In the genomic region with DNA sequence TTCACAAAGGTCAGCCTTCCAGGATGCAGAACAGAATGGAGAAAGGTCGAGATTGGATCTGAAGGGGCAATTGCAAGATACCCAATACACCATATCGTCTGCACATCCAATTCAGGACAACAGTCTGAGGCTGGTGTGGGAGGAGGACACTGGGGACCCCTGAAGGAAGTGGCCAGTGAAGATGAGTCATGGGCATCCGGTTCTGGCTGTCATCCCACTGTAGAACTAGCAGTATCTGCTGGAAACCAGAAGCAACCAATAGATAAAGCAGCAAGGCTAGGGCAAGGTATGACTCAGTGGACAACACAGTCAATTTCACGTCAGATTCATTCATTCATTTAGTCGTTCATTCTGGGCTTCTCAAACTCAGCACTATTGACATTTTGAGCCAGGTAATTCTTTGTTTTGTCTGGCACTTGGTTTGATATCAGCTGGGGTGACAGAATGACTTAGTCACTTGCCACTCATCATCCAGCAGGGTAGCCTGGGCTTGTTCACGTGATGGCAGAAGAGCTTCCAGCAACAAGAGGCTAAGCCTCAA, we compare ENCODE assay signal across 1 cellular context.
TF ChIP-seq lines count a peak whose summit lies in the region.

No MANE protein-coding gene starts in this region.

TF ChIP-seq in K562, 482 proteins besides CTCF, POLR2A, EP300 and RAD21 (continued from another document and continues in another):
- TF ChIP-seq FOXP1 (CRISPR knock-in tag; IDR thresholded peaks at IDR 0.05) (no peak), FOXK2 (conservative IDR thresholded peaks at IDR 0.05 in 1 of 2, IDR thresholded peaks at IDR 0.05 in 1 of 2; ENCODE audit: low read depth in 2 of 2) (peak; percentile 41 to 54; a peak in 1 of 4 replicates), ZNF174 (CRISPR knock-in tag; IDR thresholded peaks at IDR 0.05) (no peak), POLR2AphosphoS5 (IDR thresholded peaks at IDR 0.05; ENCODE audit: control insufficient read depth, insufficient read depth, low read depth, low read length) (peak; percentile 68), XRCC4 (IDR thresholded peaks at IDR 0.05; ENCODE audit: extremely low read depth, insufficient read depth, insufficient read length) (no peak), USF1 (CRISPR knock-in tag; IDR thresholded peaks at IDR 0.05) (peak; percentile 73), POLR3A (IDR thresholded peaks at IDR 0.05; ENCODE audit: borderline replicate concordance, extremely low read depth, insufficient read depth, insufficient read length) (no peak), ZKSCAN3 (CRISPR knock-in tag; IDR thresholded peaks at IDR 0.05) (no peak), CREB1 (IDR thresholded peaks at IDR 0.05) (peak; percentile 35; the same call in 1 of the 2 replicates), CREB1 (CRISPR knock-in tag; IDR thresholded peaks at IDR 0.05) (peak; percentile 61; the same call in 1 of the 2 replicates), ZNF41 (CRISPR knock-in tag; conservative IDR thresholded peaks at IDR 0.05) (no peak), MBD2 (IDR thresholded peaks at IDR 0.05; ENCODE audit: borderline replicate concordance, low read depth) (peak; percentile 64; the same call in 1 of the 2 replicates), CUX1 (CRISPR knock-in tag; IDR thresholded peaks at IDR 0.05) (no peak), RBM34 (IDR thresholded peaks at IDR 0.05; ENCODE audit: borderline replicate concordance, insufficient read depth, low read length) (no peak), MEF2D (tag; conservative IDR thresholded peaks at IDR 0.05; ENCODE audit: low read depth) (peak; percentile 56; the same call in 1 of the 2 replicates), SMARCA4 (IDR thresholded peaks at IDR 0.05) (peak; percentile 98), RUNX1 (IDR thresholded peaks at IDR 0.05; ENCODE audit: low read depth) (no peak), SAFB2 (IDR thresholded peaks at IDR 0.05; ENCODE audit: borderline replicate concordance, low read depth, low read length, severe bottlenecking) (no peak), RFX5 (IDR thresholded peaks at IDR 0.05; ENCODE audit: low read depth, low read length) (0 out of 2 replicates have a peak, but pooled peaks have one; percentile 38), ZNF24 (IDR thresholded peaks at IDR 0.05) (peak; percentile 99), ARID1B (IDR thresholded peaks at IDR 0.05) (peak; percentile 97), HCFC1 (IDR thresholded peaks at IDR 0.05; ENCODE audit: low read depth, low read length) (no peak), FOXA3 (CRISPR knock-in tag; conservative IDR thresholded peaks at IDR 0.05 in 1 of 2, IDR thresholded peaks at IDR 0.05 in 1 of 2) (no peak), SIRT6 (IDR thresholded peaks at IDR 0.05; ENCODE audit: low read depth, low read length) (no peak), ZNF644 (tag; IDR thresholded peaks at IDR 0.05; ENCODE audit: low read depth) (no peak), CHD1 (IDR thresholded peaks at IDR 0.05; ENCODE audit: low read length) (no peak), MTA3 (IDR thresholded peaks at IDR 0.05; ENCODE audit: borderline replicate concordance) (peak; percentile 70; the same call in 1 of the 2 replicates), GABPB1 (CRISPR knock-in tag; IDR thresholded peaks at IDR 0.05) (peak; percentile 69), BMI1 (IDR thresholded peaks at IDR 0.05; ENCODE audit: low read length) (no peak), ESRRA (IDR thresholded peaks at IDR 0.05; ENCODE audit: borderline replicate concordance, low read depth) (no peak), ZNF253 (CRISPR knock-in tag; conservative IDR thresholded peaks at IDR 0.05) (no peak), PRMT5 (CRISPR knock-in tag; IDR thresholded peaks at IDR 0.05) (no peak), NCOA4 (IDR thresholded peaks at IDR 0.05; ENCODE audit: partially characterized antibody) (no peak), EGR1 (conservative IDR thresholded peaks at IDR 0.05) (peak; percentile 51), HNRNPUL1 (IDR thresholded peaks at IDR 0.05; ENCODE audit: low read length) (no peak), TAF1 (IDR thresholded peaks at IDR 0.05; ENCODE audit: control insufficient read depth, extremely low read depth, insufficient read depth, low read length, severe bottlenecking) (no peak), ZSCAN32 (CRISPR knock-in tag; IDR thresholded peaks at IDR 0.05) (peak; percentile 98), ZBTB8A (IDR thresholded peaks at IDR 0.05; ENCODE audit: partially characterized antibody) (no peak), BRD4 (IDR thresholded peaks at IDR 0.05) (no peak), SRSF7 (optimal IDR thresholded peaks at IDR 0.05; ENCODE audit: low read depth, low read length) (no peak), MCM7 (IDR thresholded peaks at IDR 0.05) (no peak), FUS (optimal IDR thresholded peaks at IDR 0.05; ENCODE audit: low read depth, low read length) (no peak), KLF10 (CRISPR knock-in tag; IDR thresholded peaks at IDR 0.05) (no peak), NCOA1 (IDR thresholded peaks at IDR 0.05; ENCODE audit: low read depth) (peak; percentile 78; the same call in 1 of the 2 replicates), PYGO2 (tag; IDR thresholded peaks at IDR 0.05) (no peak), DPF2 (IDR thresholded peaks at IDR 0.05) (peak; percentile 99), TRIM28 (IDR thresholded peaks at IDR 0.05) (no peak), NFIC (IDR thresholded peaks at IDR 0.05) (peak; percentile 92), HLTF (IDR thresholded peaks at IDR 0.05) (no peak), ZFP36 (IDR thresholded peaks at IDR 0.05; ENCODE audit: low read depth, low read length, partially characterized antibody) (peak; percentile 41), CEBPB (tag; IDR thresholded peaks at IDR 0.05) (no peak), PCBP2 (IDR thresholded peaks at IDR 0.05; ENCODE audit: low read depth, low read length, poor library complexity, severe bottlenecking) (no peak), TSC22D4 (tag; IDR thresholded peaks at IDR 0.05) (no peak)
- TF ChIP-seq, protein P1, sequence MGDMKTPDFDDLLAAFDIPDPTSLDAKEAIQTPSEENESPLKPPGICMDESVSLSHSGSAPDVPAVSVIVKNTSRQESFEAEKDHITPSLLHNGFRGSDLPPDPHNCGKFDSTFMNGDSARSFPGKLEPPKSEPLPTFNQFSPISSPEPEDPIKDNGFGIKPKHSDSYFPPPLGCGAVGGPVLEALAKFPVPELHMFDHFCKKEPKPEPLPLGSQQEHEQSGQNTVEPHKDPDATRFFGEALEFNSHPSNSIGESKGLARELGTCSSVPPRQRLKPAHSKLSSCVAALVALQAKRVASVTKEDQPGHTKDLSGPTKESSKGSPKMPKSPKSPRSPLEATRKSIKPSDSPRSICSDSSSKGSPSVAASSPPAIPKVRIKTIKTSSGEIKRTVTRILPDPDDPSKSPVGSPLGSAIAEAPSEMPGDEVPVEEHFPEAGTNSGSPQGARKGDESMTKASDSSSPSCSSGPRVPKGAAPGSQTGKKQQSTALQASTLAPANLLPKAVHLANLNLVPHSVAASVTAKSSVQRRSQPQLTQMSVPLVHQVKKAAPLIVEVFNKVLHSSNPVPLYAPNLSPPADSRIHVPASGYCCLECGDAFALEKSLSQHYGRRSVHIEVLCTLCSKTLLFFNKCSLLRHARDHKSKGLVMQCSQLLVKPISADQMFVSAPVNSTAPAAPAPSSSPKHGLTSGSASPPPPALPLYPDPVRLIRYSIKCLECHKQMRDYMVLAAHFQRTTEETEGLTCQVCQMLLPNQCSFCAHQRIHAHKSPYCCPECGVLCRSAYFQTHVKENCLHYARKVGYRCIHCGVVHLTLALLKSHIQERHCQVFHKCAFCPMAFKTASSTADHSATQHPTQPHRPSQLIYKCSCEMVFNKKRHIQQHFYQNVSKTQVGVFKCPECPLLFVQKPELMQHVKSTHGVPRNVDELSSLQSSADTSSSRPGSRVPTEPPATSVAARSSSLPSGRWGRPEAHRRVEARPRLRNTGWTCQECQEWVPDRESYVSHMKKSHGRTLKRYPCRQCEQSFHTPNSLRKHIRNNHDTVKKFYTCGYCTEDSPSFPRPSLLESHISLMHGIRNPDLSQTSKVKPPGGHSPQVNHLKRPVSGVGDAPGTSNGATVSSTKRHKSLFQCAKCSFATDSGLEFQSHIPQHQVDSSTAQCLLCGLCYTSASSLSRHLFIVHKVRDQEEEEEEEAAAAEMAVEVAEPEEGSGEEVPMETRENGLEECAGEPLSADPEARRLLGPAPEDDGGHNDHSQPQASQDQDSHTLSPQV (IDR thresholded peaks at IDR 0.05) = peak; percentile 71; the same call in 1 of the 2 replicates
- TF ChIP-seq, protein P2, sequence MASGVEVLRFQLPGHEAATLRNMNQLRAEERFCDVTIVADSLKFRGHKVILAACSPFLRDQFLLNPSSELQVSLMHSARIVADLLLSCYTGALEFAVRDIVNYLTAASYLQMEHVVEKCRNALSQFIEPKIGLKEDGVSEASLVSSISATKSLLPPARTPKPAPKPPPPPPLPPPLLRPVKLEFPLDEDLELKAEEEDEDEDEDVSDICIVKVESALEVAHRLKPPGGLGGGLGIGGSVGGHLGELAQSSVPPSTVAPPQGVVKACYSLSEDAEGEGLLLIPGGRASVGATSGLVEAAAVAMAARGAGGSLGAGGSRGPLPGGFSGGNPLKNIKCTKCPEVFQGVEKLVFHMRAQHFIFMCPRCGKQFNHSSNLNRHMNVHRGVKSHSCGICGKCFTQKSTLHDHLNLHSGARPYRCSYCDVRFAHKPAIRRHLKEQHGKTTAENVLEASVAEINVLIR (CRISPR knock-in tag; IDR thresholded peaks at IDR 0.05) = no peak
- TF ChIP-seq, protein P3, sequence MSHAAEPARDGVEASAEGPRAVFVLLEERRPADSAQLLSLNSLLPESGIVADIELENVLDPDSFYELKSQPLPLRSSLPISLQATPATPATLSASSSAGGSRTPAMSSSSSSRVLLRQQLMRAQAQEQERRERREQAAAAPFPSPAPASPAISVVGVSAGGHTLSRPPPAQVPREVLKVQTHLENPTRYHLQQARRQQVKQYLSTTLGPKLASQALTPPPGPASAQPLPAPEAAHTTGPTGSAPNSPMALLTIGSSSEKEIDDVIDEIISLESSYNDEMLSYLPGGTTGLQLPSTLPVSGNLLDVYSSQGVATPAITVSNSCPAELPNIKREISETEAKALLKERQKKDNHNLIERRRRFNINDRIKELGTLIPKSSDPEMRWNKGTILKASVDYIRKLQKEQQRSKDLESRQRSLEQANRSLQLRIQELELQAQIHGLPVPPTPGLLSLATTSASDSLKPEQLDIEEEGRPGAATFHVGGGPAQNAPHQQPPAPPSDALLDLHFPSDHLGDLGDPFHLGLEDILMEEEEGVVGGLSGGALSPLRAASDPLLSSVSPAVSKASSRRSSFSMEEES (CRISPR knock-in tag; IDR thresholded peaks at IDR 0.05) = no peak
- TF ChIP-seq, protein P4, sequence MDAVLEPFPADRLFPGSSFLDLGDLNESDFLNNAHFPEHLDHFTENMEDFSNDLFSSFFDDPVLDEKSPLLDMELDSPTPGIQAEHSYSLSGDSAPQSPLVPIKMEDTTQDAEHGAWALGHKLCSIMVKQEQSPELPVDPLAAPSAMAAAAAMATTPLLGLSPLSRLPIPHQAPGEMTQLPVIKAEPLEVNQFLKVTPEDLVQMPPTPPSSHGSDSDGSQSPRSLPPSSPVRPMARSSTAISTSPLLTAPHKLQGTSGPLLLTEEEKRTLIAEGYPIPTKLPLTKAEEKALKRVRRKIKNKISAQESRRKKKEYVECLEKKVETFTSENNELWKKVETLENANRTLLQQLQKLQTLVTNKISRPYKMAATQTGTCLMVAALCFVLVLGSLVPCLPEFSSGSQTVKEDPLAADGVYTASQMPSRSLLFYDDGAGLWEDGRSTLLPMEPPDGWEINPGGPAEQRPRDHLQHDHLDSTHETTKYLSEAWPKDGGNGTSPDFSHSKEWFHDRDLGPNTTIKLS (IDR thresholded peaks at IDR 0.05; ENCODE audit: borderline replicate concordance, low read depth) = no peak
- TF ChIP-seq, protein P5, sequence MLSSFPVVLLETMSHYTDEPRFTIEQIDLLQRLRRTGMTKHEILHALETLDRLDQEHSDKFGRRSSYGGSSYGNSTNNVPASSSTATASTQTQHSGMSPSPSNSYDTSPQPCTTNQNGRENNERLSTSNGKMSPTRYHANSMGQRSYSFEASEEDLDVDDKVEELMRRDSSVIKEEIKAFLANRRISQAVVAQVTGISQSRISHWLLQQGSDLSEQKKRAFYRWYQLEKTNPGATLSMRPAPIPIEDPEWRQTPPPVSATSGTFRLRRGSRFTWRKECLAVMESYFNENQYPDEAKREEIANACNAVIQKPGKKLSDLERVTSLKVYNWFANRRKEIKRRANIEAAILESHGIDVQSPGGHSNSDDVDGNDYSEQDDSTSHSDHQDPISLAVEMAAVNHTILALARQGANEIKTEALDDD (IDR thresholded peaks at IDR 0.05) = peak; percentile 88
